In the genomic region with DNA sequence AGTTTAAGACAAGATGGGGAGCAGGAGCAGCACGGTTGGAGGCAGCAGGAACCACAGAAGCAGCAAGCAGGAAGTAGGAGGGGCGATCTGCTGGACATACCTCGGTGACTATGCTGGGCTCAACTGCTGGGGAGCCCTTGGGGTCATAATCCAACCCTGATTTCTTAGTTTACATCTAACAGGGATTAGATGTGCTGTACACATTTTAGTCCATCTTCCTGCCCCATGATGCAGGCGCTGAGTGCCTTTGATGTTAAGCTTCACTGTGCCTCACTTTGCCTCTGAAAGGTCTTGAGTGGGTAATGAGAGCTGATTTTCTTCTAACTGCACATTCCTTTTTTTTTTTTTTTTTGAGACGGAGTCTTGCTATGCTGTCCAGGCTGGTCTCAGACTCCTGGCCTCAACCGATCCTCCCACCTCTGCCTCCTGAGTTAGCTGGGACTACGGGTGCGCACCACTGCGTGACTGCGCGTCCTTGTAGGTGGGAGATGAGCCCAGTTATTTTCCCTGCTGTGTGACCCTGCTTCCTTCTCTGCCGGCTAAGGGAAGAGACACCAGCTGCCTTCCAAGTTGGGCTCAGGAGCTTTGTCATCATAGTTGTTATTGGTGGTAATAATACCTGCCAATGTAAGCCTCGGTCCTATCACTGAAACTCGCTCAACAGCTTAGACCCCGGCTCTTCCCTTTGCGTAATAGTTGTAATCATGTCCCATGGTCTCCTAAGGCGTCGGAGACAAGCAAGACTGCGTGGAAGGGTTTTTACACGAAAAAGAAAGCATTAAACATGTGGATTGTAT, we compare ENCODE assay signal across 7 cellular contexts. TPM values are rescaled to one million over a fixed set of nuclear protein-coding genes. Genes with fewer than 3 reads are reported as not detected.
DNase-seq lines count a peak whose midpoint lies in the region; ATAC-seq and TF ChIP-seq lines count a peak whose summit lies in the region.

No MANE protein-coding gene starts in this region.

- H3K9me3 ChIP-seq in Loucy (ENCODE audit: insufficient read depth, low read depth, low read length) (no peaks in the 10 kb centered on the region), hepatocyte (ENCODE audit: low read depth) (no peaks in the 10 kb centered on the region), spleen (no peaks in the 10 kb centered on the region)

- H3K27ac ChIP-seq in hepatocyte (peak overlapping the region; percentile 94), spleen (peak overlapping the region; percentile 77 to 95 (median 89))

- peak overlapping the region; percentile 91 for H2AFZ ChIP-seq in Loucy (ENCODE audit: low read length)
- peak overlapping the region; percentile 80 for H2AFZ ChIP-seq in hepatocyte

- H4K20me1 ChIP-seq in Loucy (ENCODE audit: insufficient read depth, low read length, poor library complexity, severe bottlenecking) (peaks cover 5% of the 10 kb centered on the region), hepatocyte (ENCODE audit: insufficient read depth, poor library complexity, severe bottlenecking) (no peaks in the 10 kb centered on the region)

- H3F3A ChIP-seq in Loucy (ENCODE audit: low read depth) = 0 out of 2 replicates have a peak, but pooled peaks cover 3% of the 10 kb centered on the region

- H3K79me2 ChIP-seq in Loucy (ENCODE audit: insufficient read depth, low read length) (peaks cover 32% of the 10 kb centered on the region), hepatocyte (peaks cover 13% of the 10 kb centered on the region)

- DNase-seq in GM03348 (ENCODE audit: low spot score) = peak; percentile 40
- peak; percentile 50 for DNase-seq in activated T-cell treated with anti-CD3 and anti-CD28 coated beads, Interleukin-2, amount 50 U/mL, for 24 hours
- DNase-seq in hepatocyte (ENCODE audit: low spot score) = peak; percentile 36
- DNase-seq in spleen = peak; percentile 85

- TF ChIP-seq CTCF in Loucy (conservative IDR thresholded peaks at IDR 0.05; ENCODE audit: low read length) (no peak), hepatocyte (IDR thresholded peaks at IDR 0.05; ENCODE audit: poor library complexity) (no peak), spleen (IDR thresholded peaks at IDR 0.05 in 8 of 11, conservative IDR thresholded peaks at IDR 0.05 in 3 of 11) (no peak)

- peak overlapping the region; percentile 94 for H3K9ac ChIP-seq in Loucy (ENCODE audit: low read depth, low read length, poor library complexity, severe bottlenecking)

- H3K4me3 ChIP-seq in Loucy (ENCODE audit: low read length, poor library complexity, severe bottlenecking) (peak overlapping the region; percentile 78), hepatocyte (peak overlapping the region; percentile 46), spleen (peak overlapping the region; percentile 57 to 87 (median 64))

- peak overlapping the region; percentile 92 for H3K27ac Mint-ChIP-seq in activated T-cell treated with anti-CD3 and anti-CD28 coated beads, Interleukin-2, amount 50 U/mL, for 24 hours

- H3K4me2 ChIP-seq in Loucy (ENCODE audit: low read depth, low read length, poor library complexity, severe bottlenecking) (peak overlapping the region; percentile 85), hepatocyte (peak overlapping the region; percentile 93)

- H3K36me3 ChIP-seq in Loucy (ENCODE audit: insufficient read depth, low read length) = no peaks in the 10 kb centered on the region
- H3K36me3 ChIP-seq in hepatocyte (replicated peaks; ENCODE audit: insufficient read depth, low read depth) = no peaks in the 10 kb centered on the region
- no peaks in the 10 kb centered on the region for H3K36me3 ChIP-seq in spleen

- H3K4me1 ChIP-seq in Loucy (ENCODE audit: insufficient read depth, low read length, poor library complexity, severe bottlenecking) (peaks cover 57% of the 10 kb centered on the region), hepatocyte (ENCODE audit: insufficient read depth) (no peaks in the 10 kb centered on the region), spleen (peaks cover 18 to 55% (median 34%) of the 10 kb centered on the region in 6 donors)

- no peaks in the 10 kb centered on the region for H3K9me3 Mint-ChIP-seq in activated T-cell treated with anti-CD3 and anti-CD28 coated beads, Interleukin-2, amount 50 U/mL, for 24 hours

- ATAC-seq in GM19452 (IDR thresholded peaks at IDR 0.05; ENCODE audit: unreplicated experiment) = no peak
- no peak for ATAC-seq in GM18907 (IDR thresholded peaks at IDR 0.05; ENCODE audit: unreplicated experiment)

- H3K36me3 Mint-ChIP-seq in activated T-cell treated with anti-CD3 and anti-CD28 coated beads, Interleukin-2, amount 50 U/mL, for 24 hours (ENCODE audit: low read depth) = peaks cover 16% of the 10 kb centered on the region

- intact Hi-C loops in spleen (cut with DNase I; ENCODE audit: low total_unique reads) = no loop called here

- TF ChIP-seq POLR2A in spleen (IDR thresholded peaks at IDR 0.05) = no peak

- H3K27me3 ChIP-seq in Loucy (ENCODE audit: insufficient read depth, low read length, poor library complexity, severe bottlenecking) (no peaks in the 10 kb centered on the region), hepatocyte (no peaks in the 10 kb centered on the region), spleen (replicated peaks in 1 of 7) (peaks cover 0 to 48% (median 0%) of the 10 kb centered on the region in 7 donors)

- peak overlapping the region; percentile 87 for H3K4me3 Mint-ChIP-seq in activated T-cell treated with anti-CD3 and anti-CD28 coated beads, Interleukin-2, amount 50 U/mL, for 24 hours

- no peaks in the 10 kb centered on the region for H3K27me3 Mint-ChIP-seq in activated T-cell treated with anti-CD3 and anti-CD28 coated beads, Interleukin-2, amount 50 U/mL, for 24 hours

- peaks cover 63% of the 10 kb centered on the region for H3K4me1 Mint-ChIP-seq in activated T-cell treated with anti-CD3 and anti-CD28 coated beads, Interleukin-2, amount 50 U/mL, for 24 hours (ENCODE audit: low read depth)

- H3K9me2 ChIP-seq in Loucy (replicated peaks; ENCODE audit: low read depth, low read length) = no peaks in the 10 kb centered on the region
- no peaks in the 10 kb centered on the region for H3K9me2 ChIP-seq in hepatocyte (replicated peaks; ENCODE audit: insufficient read depth)

- WGBS in hepatocyte (ENCODE audit: low lambda C conversion rate, missing lambda C conversion rate) = 51% methylated on average over 20 of the region's 20 CpGs
- WGBS in spleen, 5 donors = 34 to 40% (median 38%) methylated on average over 20 of the region's 20 CpGs

RNA-seq across cellular contexts. Expression of a gene that starts 1.1 kb away (rescaled TPM):
- total RNA-seq in hepatocyte (9.0 and 10.1 TPM in 2 replicates), spleen (10 to 100 TPM; 14.4 to 21.7 (median 17.9) TPM)
- polyA plus RNA-seq in hepatocyte (6.2 and 6.4 TPM in 2 replicates), spleen (1 to 10 TPM; 6.1 to 7.2 (median 6.4) TPM)

RNA-seq across cellular contexts. Expression of a gene that starts 54.3 kb away (rescaled TPM):
- 6.3 and 8.1 TPM in 2 replicates for total RNA-seq in hepatocyte
- 2.7 and 3.5 TPM in 2 replicates for polyA plus RNA-seq in hepatocyte
- total RNA-seq in spleen = under 1 TPM in 3 of 7 donors, not detected in 4; 0.09 to 0.22 (median 0.20) TPM
- polyA plus RNA-seq in spleen = under 1 TPM in 2 of 3 donors, not detected in 1; 0.03 to 0.10 TPM
